1 cellular context compared by ENCODE assay signal in the genomic region with DNA sequence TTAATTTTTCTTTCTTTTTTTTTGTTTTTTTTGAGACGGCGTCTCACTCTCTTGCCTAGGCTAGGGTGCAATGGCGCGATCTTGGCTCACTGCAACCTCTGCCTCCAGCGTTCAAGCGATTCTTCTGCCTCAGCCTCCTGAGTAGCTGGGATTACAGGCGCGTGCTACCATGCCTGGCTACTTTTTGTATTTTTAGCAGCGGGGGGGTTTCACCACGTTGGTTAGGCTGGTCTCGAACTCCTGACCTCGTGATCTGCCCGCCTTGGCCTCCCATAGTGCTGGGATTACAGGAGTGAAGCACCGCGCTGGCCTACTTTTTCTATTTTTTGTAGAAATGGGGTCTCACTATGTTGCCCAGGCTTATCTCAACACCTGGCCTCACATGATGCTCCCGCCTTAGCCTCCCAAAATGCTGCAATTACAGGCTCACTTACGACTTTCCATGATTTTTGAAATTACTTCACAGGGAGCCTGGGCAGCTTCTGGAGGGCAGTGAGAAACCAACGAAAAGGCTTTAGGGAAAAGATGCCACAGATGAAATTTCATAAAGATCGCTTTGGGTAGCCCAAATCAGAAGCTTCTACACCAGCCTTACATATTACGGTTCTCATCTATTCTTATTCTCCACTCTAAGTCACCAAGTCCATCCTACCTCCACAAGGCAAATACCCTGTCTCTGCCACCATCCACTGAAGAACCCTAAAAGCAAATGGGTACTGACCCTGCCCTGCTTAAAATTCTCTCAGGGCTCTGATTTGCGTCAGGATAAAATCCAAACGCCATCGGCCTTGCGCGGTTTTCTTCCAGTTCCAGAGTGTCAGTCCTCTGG.
TF ChIP-seq lines count a peak whose summit lies in the region.

No MANE protein-coding gene starts in this region.

TF ChIP-seq in GM23338, 12 proteins besides CTCF, POLR2A, EP300 and RAD21:
- TF ChIP-seq, protein P1, sequence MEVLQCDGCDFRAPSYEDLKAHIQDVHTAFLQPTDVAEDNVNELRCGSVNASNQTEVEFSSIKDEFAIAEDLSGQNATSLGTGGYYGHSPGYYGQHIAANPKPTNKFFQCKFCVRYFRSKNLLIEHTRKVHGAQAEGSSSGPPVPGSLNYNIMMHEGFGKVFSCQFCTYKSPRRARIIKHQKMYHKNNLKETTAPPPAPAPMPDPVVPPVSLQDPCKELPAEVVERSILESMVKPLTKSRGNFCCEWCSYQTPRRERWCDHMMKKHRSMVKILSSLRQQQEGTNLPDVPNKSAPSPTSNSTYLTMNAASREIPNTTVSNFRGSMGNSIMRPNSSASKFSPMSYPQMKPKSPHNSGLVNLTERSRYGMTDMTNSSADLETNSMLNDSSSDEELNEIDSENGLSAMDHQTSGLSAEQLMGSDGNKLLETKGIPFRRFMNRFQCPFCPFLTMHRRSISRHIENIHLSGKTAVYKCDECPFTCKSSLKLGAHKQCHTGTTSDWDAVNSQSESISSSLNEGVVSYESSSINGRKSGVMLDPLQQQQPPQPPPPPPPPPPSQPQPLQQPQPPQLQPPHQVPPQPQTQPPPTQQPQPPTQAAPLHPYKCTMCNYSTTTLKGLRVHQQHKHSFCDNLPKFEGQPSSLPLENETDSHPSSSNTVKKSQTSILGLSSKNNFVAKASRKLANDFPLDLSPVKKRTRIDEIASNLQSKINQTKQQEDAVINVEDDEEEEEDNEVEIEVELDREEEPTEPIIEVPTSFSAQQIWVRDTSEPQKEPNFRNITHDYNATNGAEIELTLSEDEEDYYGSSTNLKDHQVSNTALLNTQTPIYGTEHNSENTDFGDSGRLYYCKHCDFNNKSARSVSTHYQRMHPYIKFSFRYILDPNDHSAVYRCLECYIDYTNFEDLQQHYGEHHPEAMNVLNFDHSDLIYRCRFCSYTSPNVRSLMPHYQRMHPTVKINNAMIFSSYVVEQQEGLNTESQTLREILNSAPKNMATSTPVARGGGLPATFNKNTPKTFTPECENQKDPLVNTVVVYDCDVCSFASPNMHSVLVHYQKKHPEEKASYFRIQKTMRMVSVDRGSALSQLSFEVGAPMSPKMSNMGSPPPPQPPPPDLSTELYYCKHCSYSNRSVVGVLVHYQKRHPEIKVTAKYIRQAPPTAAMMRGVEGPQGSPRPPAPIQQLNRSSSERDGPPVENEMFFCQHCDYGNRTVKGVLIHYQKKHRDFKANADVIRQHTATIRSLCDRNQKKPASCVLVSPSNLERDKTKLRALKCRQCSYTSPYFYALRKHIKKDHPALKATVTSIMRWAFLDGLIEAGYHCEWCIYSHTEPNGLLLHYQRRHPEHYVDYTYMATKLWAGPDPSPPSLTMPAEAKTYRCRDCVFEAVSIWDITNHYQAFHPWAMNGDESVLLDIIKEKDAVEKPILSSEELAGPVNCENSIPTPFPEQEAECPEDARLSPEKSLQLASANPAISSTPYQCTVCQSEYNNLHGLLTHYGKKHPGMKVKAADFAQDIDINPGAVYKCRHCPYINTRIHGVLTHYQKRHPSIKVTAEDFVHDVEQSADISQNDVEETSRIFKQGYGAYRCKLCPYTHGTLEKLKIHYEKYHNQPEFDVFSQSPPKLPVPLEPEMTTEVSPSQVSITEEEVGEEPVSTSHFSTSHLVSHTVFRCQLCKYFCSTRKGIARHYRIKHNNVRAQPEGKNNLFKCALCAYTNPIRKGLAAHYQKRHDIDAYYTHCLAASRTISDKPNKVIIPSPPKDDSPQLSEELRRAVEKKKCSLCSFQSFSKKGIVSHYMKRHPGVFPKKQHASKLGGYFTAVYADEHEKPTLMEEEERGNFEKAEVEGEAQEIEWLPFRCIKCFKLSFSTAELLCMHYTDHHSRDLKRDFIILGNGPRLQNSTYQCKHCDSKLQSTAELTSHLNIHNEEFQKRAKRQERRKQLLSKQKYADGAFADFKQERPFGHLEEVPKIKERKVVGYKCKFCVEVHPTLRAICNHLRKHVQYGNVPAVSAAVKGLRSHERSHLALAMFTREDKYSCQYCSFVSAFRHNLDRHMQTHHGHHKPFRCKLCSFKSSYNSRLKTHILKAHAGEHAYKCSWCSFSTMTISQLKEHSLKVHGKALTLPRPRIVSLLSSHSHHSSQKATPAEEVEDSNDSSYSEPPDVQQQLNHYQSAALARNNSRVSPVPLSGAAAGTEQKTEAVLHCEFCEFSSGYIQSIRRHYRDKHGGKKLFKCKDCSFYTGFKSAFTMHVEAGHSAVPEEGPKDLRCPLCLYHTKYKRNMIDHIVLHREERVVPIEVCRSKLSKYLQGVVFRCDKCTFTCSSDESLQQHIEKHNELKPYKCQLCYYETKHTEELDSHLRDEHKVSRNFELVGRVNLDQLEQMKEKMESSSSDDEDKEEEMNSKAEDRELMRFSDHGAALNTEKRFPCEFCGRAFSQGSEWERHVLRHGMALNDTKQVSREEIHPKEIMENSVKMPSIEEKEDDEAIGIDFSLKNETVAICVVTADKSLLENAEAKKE (CRISPR knock-in tag; IDR thresholded peaks at IDR 0.05), result no peak
- TF ChIP-seq EZH2phosphoT487 (IDR thresholded peaks at IDR 0.05; ENCODE audit: unreplicated experiment) (no peak), JUNB (IDR thresholded peaks at IDR 0.05; ENCODE audit: unreplicated experiment) (no peak), ZNF114 (CRISPR knock-in tag; IDR thresholded peaks at IDR 0.05) (no peak), POLR2AphosphoS5 (IDR thresholded peaks at IDR 0.05; ENCODE audit: low read depth) (no peak), NANOG (IDR thresholded peaks at IDR 0.05; ENCODE audit: borderline replicate concordance) (no peak), STAT1 (IDR thresholded peaks at IDR 0.05; ENCODE audit: unreplicated experiment) (no peak), ZNF331 (CRISPR knock-in tag; IDR thresholded peaks at IDR 0.05; ENCODE audit: low read depth) (no peak), EZH2 (IDR thresholded peaks at IDR 0.05; ENCODE audit: low read depth, unreplicated experiment) (no peak)
- TF ChIP-seq, protein P2, sequence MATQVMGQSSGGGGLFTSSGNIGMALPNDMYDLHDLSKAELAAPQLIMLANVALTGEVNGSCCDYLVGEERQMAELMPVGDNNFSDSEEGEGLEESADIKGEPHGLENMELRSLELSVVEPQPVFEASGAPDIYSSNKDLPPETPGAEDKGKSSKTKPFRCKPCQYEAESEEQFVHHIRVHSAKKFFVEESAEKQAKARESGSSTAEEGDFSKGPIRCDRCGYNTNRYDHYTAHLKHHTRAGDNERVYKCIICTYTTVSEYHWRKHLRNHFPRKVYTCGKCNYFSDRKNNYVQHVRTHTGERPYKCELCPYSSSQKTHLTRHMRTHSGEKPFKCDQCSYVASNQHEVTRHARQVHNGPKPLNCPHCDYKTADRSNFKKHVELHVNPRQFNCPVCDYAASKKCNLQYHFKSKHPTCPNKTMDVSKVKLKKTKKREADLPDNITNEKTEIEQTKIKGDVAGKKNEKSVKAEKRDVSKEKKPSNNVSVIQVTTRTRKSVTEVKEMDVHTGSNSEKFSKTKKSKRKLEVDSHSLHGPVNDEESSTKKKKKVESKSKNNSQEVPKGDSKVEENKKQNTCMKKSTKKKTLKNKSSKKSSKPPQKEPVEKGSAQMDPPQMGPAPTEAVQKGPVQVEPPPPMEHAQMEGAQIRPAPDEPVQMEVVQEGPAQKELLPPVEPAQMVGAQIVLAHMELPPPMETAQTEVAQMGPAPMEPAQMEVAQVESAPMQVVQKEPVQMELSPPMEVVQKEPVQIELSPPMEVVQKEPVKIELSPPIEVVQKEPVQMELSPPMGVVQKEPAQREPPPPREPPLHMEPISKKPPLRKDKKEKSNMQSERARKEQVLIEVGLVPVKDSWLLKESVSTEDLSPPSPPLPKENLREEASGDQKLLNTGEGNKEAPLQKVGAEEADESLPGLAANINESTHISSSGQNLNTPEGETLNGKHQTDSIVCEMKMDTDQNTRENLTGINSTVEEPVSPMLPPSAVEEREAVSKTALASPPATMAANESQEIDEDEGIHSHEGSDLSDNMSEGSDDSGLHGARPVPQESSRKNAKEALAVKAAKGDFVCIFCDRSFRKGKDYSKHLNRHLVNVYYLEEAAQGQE (IDR thresholded peaks at IDR 0.05; ENCODE audit: unreplicated experiment), result no peak
